In genomic region chr14:22766457-22767322, GRCh38 we compare ENCODE assay signal across 8 cellular contexts. TPM values are rescaled to one million over a fixed set of nuclear protein-coding genes. Genes with fewer than 3 reads are reported as not detected.
DNase-seq lines count a peak whose midpoint lies in the region; ATAC-seq and TF ChIP-seq lines count a peak whose summit lies in the region.

Gene OXA1L, plus strand, starts transcription at chr14:22766688. Its CDS starts 14 bp downstream, at chr14:22766702.

- intact Hi-C loops in dorsolateral prefrontal cortex (cut with DNase I) = loop anchor here (2.0 to 10.0 kb wide), 7 partner anchors 61 to 382 kb away; partner anchors contain the start of genes DAD1 (in 2 of the 2) and MRPL52 (in 2 of the 2)

- H3K4me1 ChIP-seq in BLaER1 (peaks cover 28% of the 10 kb centered on the region), liver (ENCODE audit: control insufficient read depth in 4 of 4, insufficient read depth in 4 of 4, low read length in 3 of 4) (peaks cover 0 to 18% (median 10%) of the 10 kb centered on the region in 4 donors)

- H4K20me1 ChIP-seq in BLaER1 = no peaks in the 10 kb centered on the region

- peak within 1 kb of the TSS; percentile 97 for H3K4me2 ChIP-seq in BLaER1

- peaks cover 13% of the 10 kb centered on the region for H3K9me3 ChIP-seq in BLaER1
- peaks cover 0 to 1% (median 0%) of the 10 kb centered on the region in 4 donors for H3K9me3 ChIP-seq in liver (ENCODE audit: control insufficient read depth in 4 of 4, low read length in 3 of 4)

- ATAC-seq in GM19351 (IDR thresholded peaks at IDR 0.05; ENCODE audit: unreplicated experiment) = peak; percentile 77
- peak; percentile 61 for ATAC-seq in HG03565 (IDR thresholded peaks at IDR 0.05; ENCODE audit: unreplicated experiment)

- H3K4me3 ChIP-seq in BLaER1 (peak within 1 kb of the TSS; percentile 94), dorsolateral prefrontal cortex (peak within 1 kb of the TSS; percentile 61 to 99 (median 89)), liver (ENCODE audit: low read depth in 1 of 3, low read length in 3 of 3) (peak within 1 kb of the TSS; percentile 69 to 100 (median 84))

- peak in 38 of 56 donors; percentile 5 to 55 (median 28) for TF ChIP-seq CTCF in dorsolateral prefrontal cortex (IDR thresholded peaks at IDR 0.05 in 54 of 56, conservative IDR thresholded peaks at IDR 0.05 in 2 of 56; ENCODE audit: low read depth in 1 of 56, partially characterized antibody in 56 of 56)
- TF ChIP-seq CTCF in liver (IDR thresholded peaks at IDR 0.05; ENCODE audit: low read depth, low read length, missing input control) = no peak

- H3K9ac ChIP-seq in BLaER1 (peak within 1 kb of the TSS; percentile 92), liver (ENCODE audit: low read depth in 1 of 2, low read length in 2 of 2) (peak within 1 kb of the TSS; percentile 68 to 86)

- H3K36me3 ChIP-seq in BLaER1 = peaks cover 40% of the 10 kb centered on the region
- H3K36me3 ChIP-seq in liver (ENCODE audit: control insufficient read depth in 4 of 4, insufficient read depth in 3 of 4, low read depth in 1 of 4, low read length in 3 of 4) = peaks cover 14 to 29% (median 23%) of the 10 kb centered on the region in 4 donors

- TF ChIP-seq RAD21 in liver (IDR thresholded peaks at IDR 0.05) = peak; percentile 18 to 45

- H3K27ac ChIP-seq in BLaER1 = peak within 1 kb of the TSS; percentile 87
- H3K27ac ChIP-seq in dorsolateral prefrontal cortex = peak within 1 kb of the TSS; percentile 71 to 98 (median 93)
- peak within 1 kb of the TSS; percentile 70 to 89 for H3K27ac ChIP-seq in liver (ENCODE audit: low read depth in 1 of 2, low read length in 2 of 2)

- under 1% methylated on average over 56 of the region's 56 CpGs for WGBS in liver

- peak; percentile 96 for DNase-seq in NCI-H82 (lab: John Stamatoyannopoulos, UW)
- DNase-seq in activated CD4-positive, alpha-beta T cell treated with anti-CD3 and anti-CD28 coated beads, Interleukin-2, amount 50 U/mL, for 48 hours = peak; percentile 93 to 95
- DNase-seq in dorsolateral prefrontal cortex = peak; percentile 91 to 96 (median 95)
- peak; percentile 97 for DNase-seq in stimulated activated CD4-positive, alpha-beta T cell treated with anti-CD3 and anti-CD28 coated beads, Interleukin-4, amount 100 ng/mL, for 24 hours

- H3K27me3 ChIP-seq in BLaER1 = no peaks in the 10 kb centered on the region
- H3K27me3 ChIP-seq in dorsolateral prefrontal cortex = no peaks in the 10 kb centered on the region
- H3K27me3 ChIP-seq in liver (ENCODE audit: control insufficient read depth in 4 of 4, insufficient read depth in 4 of 4, low read length in 3 of 4) = no peaks in the 10 kb centered on the region

TF ChIP-seq in liver, 16 proteins besides CTCF, POLR2A, EP300 and RAD21:
- peak; percentile 96 to 97 for TF ChIP-seq RXRA (IDR thresholded peaks at IDR 0.05)
- peak; percentile 39 for TF ChIP-seq SP1 (IDR thresholded peaks at IDR 0.05)
- no peak for TF ChIP-seq HNF4G (IDR thresholded peaks at IDR 0.05)
- peak; percentile 79 for TF ChIP-seq REST (IDR thresholded peaks at IDR 0.05)
- peak; percentile 48 to 89 for TF ChIP-seq GABPA (IDR thresholded peaks at IDR 0.05 in 1 of 2, conservative IDR thresholded peaks at IDR 0.05 in 1 of 2)
- peak; percentile 100 for TF ChIP-seq YY1 (IDR thresholded peaks at IDR 0.05)
- TF ChIP-seq JUND (IDR thresholded peaks at IDR 0.05) = no peak
- peak; percentile 2 for TF ChIP-seq MAX (IDR thresholded peaks at IDR 0.05)
- TF ChIP-seq HNF4A (conservative IDR thresholded peaks at IDR 0.05) = no peak
- TF ChIP-seq NR2F2 (IDR thresholded peaks at IDR 0.05) = peak; percentile 58
- peak; percentile 25 for TF ChIP-seq FOXA1 (IDR thresholded peaks at IDR 0.05)
- TF ChIP-seq TAF1 (conservative IDR thresholded peaks at IDR 0.05) = peak; percentile 83

RNA-seq across cellular contexts. Expression of gene OXA1L, which starts in this region (rescaled TPM):
- total RNA-seq in dorsolateral prefrontal cortex (10 to 100 TPM; 33.8 to 82.0 (median 55.8) TPM), liver (10 to 100 TPM; 59.3 to 64.2 TPM)
- polyA plus RNA-seq in liver = 100 to 1,000 TPM in 1 of 2 donors, 10 to 100 TPM in 1; 53.6 to 106 TPM

Comparison
In these comparisons a context has a peak if more than half of its experiments do, and no peak if none do; other contexts are left out.
1. Peak in every context shown above with its lines: DNase-seq, ATAC-seq, H3K4me3 ChIP-seq and H3K27ac ChIP-seq.